Comparison of ENCODE assay signal across 35 cellular contexts in the genomic region with DNA sequence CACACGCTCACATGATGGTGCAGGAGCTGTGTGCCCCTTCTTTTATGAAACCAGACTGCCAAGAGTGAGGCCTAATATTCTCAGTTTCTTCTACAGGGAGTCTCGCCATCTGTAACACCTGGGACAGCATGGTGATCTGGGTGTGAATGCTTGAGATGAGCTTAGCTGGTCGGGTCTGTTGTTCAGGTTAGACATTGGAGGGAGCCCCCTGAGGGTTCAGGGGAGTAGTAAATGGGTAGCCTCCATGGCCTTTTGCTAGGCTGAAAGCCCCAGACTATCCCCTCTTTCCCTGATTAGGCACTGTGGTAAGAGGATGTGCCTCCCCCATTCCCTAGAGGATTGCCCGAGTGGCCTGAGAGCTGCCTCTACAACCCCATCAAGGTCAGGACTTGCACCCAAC.
"Had no signal": no experiment of that assay in that cellular context is flagged by ENCODE, and none has a peak within 500 bp of the region (broad histone marks: within the 10 kb centered on the region; RNA-seq: fewer than 3 reads in every experiment).

No MANE protein-coding gene starts in this region.

- H3K36me3 ChIP-seq: MG63 had no signal

- H3K27me3 ChIP-seq: MG63 had no signal

- H3K4me3 ChIP-seq: MG63 had no signal

- DNase-seq: Karpas-422, Kasumi-1, KG1, MG63, MM.1S, MV-4-11, NCI-H1048, NCI-H1092, NCI-H1092 treated with DMSO at 0.1 percent for 48 hours, NCI-H1105, NCI-H1105 treated with DMSO at 0.1 percent for 48 hours, NCI-H1417, NCI-H1417 treated with DMSO at 0.1 percent for 48 hours, NCI-H1436, NCI-H1436 treated with DMSO at 0.1 percent for 48 hours, NCI-H146, NCI-H1694, NCI-H1694 treated with DMSO at 0.1 percent for 48 hours, NCI-H187, NCI-H187 treated with DMSO at 0.1 percent for 48 hours, NCI-H1930, NCI-H2029, NCI-H2029 treated with DMSO at 0.1 percent for 48 hours, NCI-H2081, NCI-H2081 treated with DMSO at 0.1 percent for 48 hours, NCI-H2107, NCI-H2171, NCI-H2171 treated with DMSO at 0.1 percent for 48 hours, NCI-H2227 treated with DMSO at 0.1 percent for 48 hours, NCI-H226, NCI-H345, NCI-H446, NCI-H446 treated with DMSO at 0.1 percent for 48 hours, NCI-H510A, NCI-H510A treated with DMSO at 0.1 percent for 48 hours had no signal
